ENCODE assay signal across 22 cellular contexts in the genomic region with DNA sequence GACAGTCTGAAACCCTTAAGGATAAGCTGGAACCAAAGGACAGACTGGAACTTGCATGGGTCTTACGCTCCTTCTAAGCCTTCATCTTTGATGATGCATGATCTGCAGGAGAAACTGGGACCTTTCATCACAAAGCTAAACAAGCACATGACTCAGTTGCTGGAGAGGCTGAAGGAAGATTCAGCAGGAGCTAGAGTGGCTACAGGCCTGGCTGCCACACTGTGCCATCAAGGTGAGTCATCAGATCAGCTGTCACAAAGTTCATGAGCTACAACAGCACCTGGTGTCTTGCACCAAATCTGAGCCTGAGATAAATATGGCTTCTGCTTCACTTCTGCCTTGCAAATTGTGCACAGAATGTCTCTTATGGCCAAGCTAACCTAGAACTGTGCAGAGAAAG.
DNase-seq lines count a peak whose midpoint lies in the region; ATAC-seq, FAIRE-seq and TF ChIP-seq lines count a peak whose summit lies in the region.
"Had no signal": no experiment of that assay in that cellular context is flagged by ENCODE, and none has a peak within 500 bp of the region (broad histone marks: within the 10 kb centered on the region; RNA-seq: fewer than 3 reads in every experiment).

No MANE protein-coding gene starts in this region.

- FAIRE-seq in urothelium cell line (lab: Jason Lieb, UNC), result no peak
- FAIRE-seq: A204.1, H54 had no signal

- H3K36me3 Mint-ChIP-seq in CD14-positive monocyte, result no peaks in the 10 kb centered on the region
- H3K36me3 Mint-ChIP-seq: activated naive CD8-positive, alpha-beta T cell treated with anti-CD3 and anti-CD28 coated beads, Interleukin-2, amount 10 ng/mL, durations not matched to agents 7 days and 5 days had no signal

- H3K27ac Mint-ChIP-seq in CD14-positive monocyte, result no peak overlapping the region
- H3K27ac Mint-ChIP-seq: activated CD4-positive, alpha-beta T cell treated with anti-CD3 and anti-CD28 coated beads, Interleukin-2, amount 10 ng/mL, durations not matched to agents 24 days and 14 days; activated naive CD8-positive, alpha-beta T cell treated with anti-CD3 and anti-CD28 coated beads, Interleukin-2, amount 10 ng/mL, durations not matched to agents 7 days and 5 days; activated T-helper 17 cell treated with anti-CD3 and anti-CD28 coated beads, Interleukin-2, amount 50 U/mL, for 72 hours had no signal

- H3K4me1 Mint-ChIP-seq in CD14-positive monocyte, result no peaks in the 10 kb centered on the region
- H3K4me1 Mint-ChIP-seq: activated CD4-positive, alpha-beta T cell treated with anti-CD3 and anti-CD28 coated beads, Interleukin-2, amount 10 ng/mL, durations not matched to agents 24 days and 14 days; activated naive CD8-positive, alpha-beta T cell treated with anti-CD3 and anti-CD28 coated beads, Interleukin-2, amount 10 ng/mL, durations not matched to agents 7 days and 5 days; activated T-helper 17 cell treated with anti-CD3 and anti-CD28 coated beads, Interleukin-2, amount 50 U/mL, for 72 hours had no signal

- peaks cover 0 to 3% (median 0%) of the 10 kb centered on the region in 3 donors for H3K27me3 Mint-ChIP-seq in CD14-positive monocyte (ENCODE audit: low read depth in 3 of 3)

- no peak for ATAC-seq in GM19395 (IDR thresholded peaks at IDR 0.05; ENCODE audit: unreplicated experiment)
- ATAC-seq: activated T-helper 17 cell treated with anti-CD3 and anti-CD28 coated beads, Interleukin-2, amount 50 U/mL, for 72 hours; stimulated activated naive CD8-positive, alpha-beta T cell treated with anti-CD3 and anti-CD28 coated beads, Interleukin-15, Interleukin-2, amounts not matched to agents 100 U/mL and 50 U/mL, for 24 hours had no signal

- DNase-seq in SHP77 (lab: John Stamatoyannopoulos, UW), result peak; percentile 1 to 4
- DNase-seq in SHP77 treated with DMSO at 0.1 percent for 48 hours (lab: John Stamatoyannopoulos, UW), result no peak
- DNase-seq in RPMI8226, result peak; percentile 68
- DNase-seq in islet precursor cell, result peak; percentile 71
- peak; percentile 37 for DNase-seq in urothelium cell line (ENCODE audit: low spot score)
- DNase-seq in CD14-positive monocyte (ENCODE audit: low spot score), result no peak
- no peak for DNase-seq in activated CD4-positive, alpha-beta T cell treated with anti-CD3 and anti-CD28 coated beads, Interleukin-2, amount 50 U/mL, for 48 hours
- DNase-seq: activated CD4-positive, alpha-beta T cell treated with anti-CD3 and anti-CD28 coated beads, Interleukin-2, amount 10 ng/mL, durations not matched to agents 24 days and 14 days; activated naive CD8-positive, alpha-beta T cell treated with anti-CD3 and anti-CD28 coated beads, Interleukin-2, amount 10 ng/mL, durations not matched to agents 7 days and 5 days; Calu3; erythroblast; kidney glomerular epithelial cell; MV-4-11; NCI-H1694 treated with DMSO at 0.1 percent for 48 hours; NCI-H345; spleen; stimulated activated CD4-positive, alpha-beta T cell treated with anti-CD3 and anti-CD28 coated beads, Interleukin-4, amount 100 ng/mL, for 4 hours; stimulated activated naive CD8-positive, alpha-beta T cell treated with anti-CD3 and anti-CD28 coated beads, Interleukin-15, Interleukin-2, amounts not matched to agents 100 U/mL and 50 U/mL, for 24 hours had no signal

- H3K4me3 Mint-ChIP-seq in CD14-positive monocyte, result no peak overlapping the region
- H3K4me3 Mint-ChIP-seq: activated CD4-positive, alpha-beta T cell treated with anti-CD3 and anti-CD28 coated beads, Interleukin-2, amount 10 ng/mL, durations not matched to agents 24 days and 14 days; activated naive CD8-positive, alpha-beta T cell treated with anti-CD3 and anti-CD28 coated beads, Interleukin-2, amount 10 ng/mL, durations not matched to agents 7 days and 5 days; activated T-helper 17 cell treated with anti-CD3 and anti-CD28 coated beads, Interleukin-2, amount 50 U/mL, for 72 hours had no signal

- intact Hi-C loops in CD14-positive monocyte (cut with micrococcal nuclease), result no loop called here

- H3K9me3 Mint-ChIP-seq in CD14-positive monocyte, result peaks cover 0 to 10% (median 0%) of the 10 kb centered on the region in 7 donors
- H3K9me3 Mint-ChIP-seq: activated CD4-positive, alpha-beta T cell treated with anti-CD3 and anti-CD28 coated beads, Interleukin-2, amount 10 ng/mL, durations not matched to agents 24 days and 14 days; activated naive CD8-positive, alpha-beta T cell treated with anti-CD3 and anti-CD28 coated beads, Interleukin-2, amount 10 ng/mL, durations not matched to agents 7 days and 5 days; activated T-helper 17 cell treated with anti-CD3 and anti-CD28 coated beads, Interleukin-2, amount 50 U/mL, for 72 hours had no signal

- no peak for TF ChIP-seq CTCF in CD14-positive monocyte (IDR thresholded peaks at IDR 0.05)

Comparison
In these comparisons a context has a peak if more than half of its experiments do, and no peak if none do; other contexts are left out.
1. DNase-seq: peak in SHP77 (2 of 2), RPMI8226 (single experiment), islet precursor cell (single experiment) and urothelium cell line (single experiment); none in SHP77 treated with DMSO at 0.1 percent for 48 hours (single experiment), CD14-positive monocyte (single experiment) and activated CD4-positive, alpha-beta T cell treated with anti-CD3 and anti-CD28 coated beads, Interleukin-2, amount 50 U/mL, for 48 hours (0 of 2).